1 cellular context compared by ENCODE assay signal in the genomic region with DNA sequence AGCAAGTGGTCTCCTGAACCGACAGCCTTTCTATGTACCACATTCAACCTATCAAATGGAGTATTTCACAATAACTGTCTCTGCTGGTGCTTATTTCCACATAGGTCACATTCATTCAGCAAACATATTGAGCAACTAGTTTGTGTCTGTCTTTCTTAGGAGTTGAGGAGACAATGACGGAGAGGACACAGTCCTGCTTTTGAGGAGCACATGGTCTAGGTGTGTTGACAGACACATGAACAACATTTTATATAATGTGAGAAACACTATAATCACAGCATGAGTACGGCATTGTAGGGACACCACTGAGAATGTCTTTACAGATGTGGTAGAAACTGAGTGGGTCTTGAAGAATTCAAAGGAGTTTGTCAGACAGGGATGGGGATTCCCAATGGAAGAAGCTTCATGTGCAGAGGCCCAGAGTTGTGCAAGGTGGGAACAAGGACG.
TF ChIP-seq lines count a peak whose summit lies in the region.

No MANE protein-coding gene starts in this region.

TF ChIP-seq in liver, 16 proteins besides CTCF, POLR2A, EP300 and RAD21 (continued from another document):
- TF ChIP-seq, protein P1, sequence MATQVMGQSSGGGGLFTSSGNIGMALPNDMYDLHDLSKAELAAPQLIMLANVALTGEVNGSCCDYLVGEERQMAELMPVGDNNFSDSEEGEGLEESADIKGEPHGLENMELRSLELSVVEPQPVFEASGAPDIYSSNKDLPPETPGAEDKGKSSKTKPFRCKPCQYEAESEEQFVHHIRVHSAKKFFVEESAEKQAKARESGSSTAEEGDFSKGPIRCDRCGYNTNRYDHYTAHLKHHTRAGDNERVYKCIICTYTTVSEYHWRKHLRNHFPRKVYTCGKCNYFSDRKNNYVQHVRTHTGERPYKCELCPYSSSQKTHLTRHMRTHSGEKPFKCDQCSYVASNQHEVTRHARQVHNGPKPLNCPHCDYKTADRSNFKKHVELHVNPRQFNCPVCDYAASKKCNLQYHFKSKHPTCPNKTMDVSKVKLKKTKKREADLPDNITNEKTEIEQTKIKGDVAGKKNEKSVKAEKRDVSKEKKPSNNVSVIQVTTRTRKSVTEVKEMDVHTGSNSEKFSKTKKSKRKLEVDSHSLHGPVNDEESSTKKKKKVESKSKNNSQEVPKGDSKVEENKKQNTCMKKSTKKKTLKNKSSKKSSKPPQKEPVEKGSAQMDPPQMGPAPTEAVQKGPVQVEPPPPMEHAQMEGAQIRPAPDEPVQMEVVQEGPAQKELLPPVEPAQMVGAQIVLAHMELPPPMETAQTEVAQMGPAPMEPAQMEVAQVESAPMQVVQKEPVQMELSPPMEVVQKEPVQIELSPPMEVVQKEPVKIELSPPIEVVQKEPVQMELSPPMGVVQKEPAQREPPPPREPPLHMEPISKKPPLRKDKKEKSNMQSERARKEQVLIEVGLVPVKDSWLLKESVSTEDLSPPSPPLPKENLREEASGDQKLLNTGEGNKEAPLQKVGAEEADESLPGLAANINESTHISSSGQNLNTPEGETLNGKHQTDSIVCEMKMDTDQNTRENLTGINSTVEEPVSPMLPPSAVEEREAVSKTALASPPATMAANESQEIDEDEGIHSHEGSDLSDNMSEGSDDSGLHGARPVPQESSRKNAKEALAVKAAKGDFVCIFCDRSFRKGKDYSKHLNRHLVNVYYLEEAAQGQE (IDR thresholded peaks at IDR 0.05): peak; percentile 46
- TF ChIP-seq HNF4A (conservative IDR thresholded peaks at IDR 0.05) (peak; percentile 94 to 97), GABPA (IDR thresholded peaks at IDR 0.05 in 1 of 2, conservative IDR thresholded peaks at IDR 0.05 in 1 of 2) (no peak), EGR1 (IDR thresholded peaks at IDR 0.05; ENCODE audit: low read depth in 2 of 2) (peak in 1 of 2 donors; percentile 37), FOXA1 (IDR thresholded peaks at IDR 0.05) (no peak), JUND (IDR thresholded peaks at IDR 0.05) (peak; percentile 77 to 92), NR2F2 (IDR thresholded peaks at IDR 0.05) (peak; percentile 51), MAX (IDR thresholded peaks at IDR 0.05) (peak; percentile 91), YY1 (IDR thresholded peaks at IDR 0.05) (peak; percentile 74), FOXA2 (IDR thresholded peaks at IDR 0.05) (peak; percentile 76)
- TF ChIP-seq, protein P2, sequence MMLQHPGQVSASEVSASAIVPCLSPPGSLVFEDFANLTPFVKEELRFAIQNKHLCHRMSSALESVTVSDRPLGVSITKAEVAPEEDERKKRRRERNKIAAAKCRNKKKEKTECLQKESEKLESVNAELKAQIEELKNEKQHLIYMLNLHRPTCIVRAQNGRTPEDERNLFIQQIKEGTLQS (IDR thresholded peaks at IDR 0.05): no peak
